1 cellular context compared by ENCODE assay signal in genomic region chr10:27241640-27242472, GRCh38.
TF ChIP-seq lines count a peak whose summit lies in the region.

No MANE protein-coding gene starts in this region.

TF ChIP-seq in K562, 482 proteins besides CTCF, POLR2A, EP300 and RAD21 (continued from another document and continues in another):
- no peak for TF ChIP-seq ARID4B (CRISPR knock-in tag; IDR thresholded peaks at IDR 0.05)
- no peak for TF ChIP-seq ZNF780A (CRISPR knock-in tag; IDR thresholded peaks at IDR 0.05)
- peak; percentile 91 for TF ChIP-seq TAF1 (IDR thresholded peaks at IDR 0.05; ENCODE audit: control insufficient read depth, extremely low read depth, insufficient read depth, low read length, severe bottlenecking)
- TF ChIP-seq TCF7 (IDR thresholded peaks at IDR 0.05; ENCODE audit: borderline replicate concordance), result 0 out of 2 replicates have a peak, but pooled peaks have one; percentile 41
- no peak for TF ChIP-seq ZNF140 (CRISPR knock-in tag; IDR thresholded peaks at IDR 0.05)
- 0 out of 2 replicates have a peak, but pooled peaks have one; percentile 58 for TF ChIP-seq TEAD2 (tag; IDR thresholded peaks at IDR 0.05)
- peak; percentile 31; the same call in 1 of the 2 replicates for TF ChIP-seq CREB1 (IDR thresholded peaks at IDR 0.05)
- peak; percentile 66 for TF ChIP-seq CREB1 (CRISPR knock-in tag; IDR thresholded peaks at IDR 0.05)
- TF ChIP-seq MLLT1 (IDR thresholded peaks at IDR 0.05), result 0 out of 4 replicates have a peak, but pooled peaks of 1 of the 2 experiments have one; percentile 20
- TF ChIP-seq ELK3 (CRISPR knock-in tag; IDR thresholded peaks at IDR 0.05), result no peak
- TF ChIP-seq ATF6 (CRISPR knock-in tag; IDR thresholded peaks at IDR 0.05), result no peak
- TF ChIP-seq POLR2G (IDR thresholded peaks at IDR 0.05; ENCODE audit: low read depth, low read length), result peak; percentile 90
- no peak for TF ChIP-seq KAT8 (IDR thresholded peaks at IDR 0.05; ENCODE audit: low read depth)
- peak in 1 of 2 experiments; percentile 54; a peak in 2 of 4 replicates for TF ChIP-seq TBL1XR1 (IDR thresholded peaks at IDR 0.05; ENCODE audit: low read length in 2 of 2)
- peak in 1 of 2 experiments; percentile 69; a peak in 1 of 4 replicates for TF ChIP-seq SRF (CRISPR knock-in tag; IDR thresholded peaks at IDR 0.05)
- TF ChIP-seq ZNF24 (IDR thresholded peaks at IDR 0.05), result peak; percentile 62
- 0 out of 2 replicates have a peak, but pooled peaks have one; percentile 24 for TF ChIP-seq KDM2B (CRISPR knock-in tag; IDR thresholded peaks at IDR 0.05)
- peak; percentile 60; the same call in 1 of the 2 replicates for TF ChIP-seq ZBTB34 (CRISPR knock-in tag; IDR thresholded peaks at IDR 0.05)
- TF ChIP-seq TSHZ1 (CRISPR knock-in tag; IDR thresholded peaks at IDR 0.05), result peak; percentile 67; the same call in 1 of the 2 replicates
- no peak for TF ChIP-seq GATAD2A (IDR thresholded peaks at IDR 0.05)
- no peak for TF ChIP-seq TRIM28 (IDR thresholded peaks at IDR 0.05)
- no peak for TF ChIP-seq JUNB (CRISPR knock-in tag; conservative IDR thresholded peaks at IDR 0.05)
- no peak for TF ChIP-seq SMARCB1 (IDR thresholded peaks at IDR 0.05; ENCODE audit: insufficient read length, low read depth)
- peak; percentile 50 for TF ChIP-seq TAF9B (IDR thresholded peaks at IDR 0.05; ENCODE audit: partially characterized antibody)
- no peak for TF ChIP-seq KLF10 (CRISPR knock-in tag; IDR thresholded peaks at IDR 0.05)
- TF ChIP-seq ZNF668 (CRISPR knock-in tag; IDR thresholded peaks at IDR 0.05), result peak; percentile 69; the same call in 1 of the 2 replicates
- peak; percentile 81 for TF ChIP-seq NCOA1 (IDR thresholded peaks at IDR 0.05; ENCODE audit: low read depth)
- peak; percentile 74 for TF ChIP-seq RB1 (IDR thresholded peaks at IDR 0.05; ENCODE audit: low read depth)
- no peak for TF ChIP-seq HOXB6 (CRISPR knock-in tag; IDR thresholded peaks at IDR 0.05; ENCODE audit: borderline replicate concordance)
- peak; percentile 78 for TF ChIP-seq PHF8 (IDR thresholded peaks at IDR 0.05; ENCODE audit: borderline replicate concordance, low read length)
- no peak for TF ChIP-seq SNIP1 (IDR thresholded peaks at IDR 0.05; ENCODE audit: low read depth)
- TF ChIP-seq ZFP1 (CRISPR knock-in tag; IDR thresholded peaks at IDR 0.05), result no peak
- TF ChIP-seq TRIM24 (IDR thresholded peaks at IDR 0.05), result peak in 1 of 2 experiments; percentile 47; a peak in 1 of 4 replicates
- TF ChIP-seq ASH1L (IDR thresholded peaks at IDR 0.05; ENCODE audit: borderline replicate concordance, low read depth, partially characterized antibody), result no peak
- TF ChIP-seq E4F1 (CRISPR knock-in tag; IDR thresholded peaks at IDR 0.05; ENCODE audit: borderline replicate concordance), result no peak
- no peak for TF ChIP-seq ESRRB (CRISPR knock-in tag; IDR thresholded peaks at IDR 0.05; ENCODE audit: borderline replicate concordance)
- peak; percentile 70 for TF ChIP-seq E2F8 (IDR thresholded peaks at IDR 0.05; ENCODE audit: low read depth, partially characterized antibody)
- TF ChIP-seq HNRNPK (IDR thresholded peaks at IDR 0.05; ENCODE audit: low read depth, low read length, poor library complexity, severe bottlenecking), result no peak
- TF ChIP-seq ZNF354B (CRISPR knock-in tag; IDR thresholded peaks at IDR 0.05), result 0 out of 2 replicates have a peak, but pooled peaks have one; percentile 24
- 0 out of 2 replicates have a peak, but pooled peaks have one; percentile 29 for TF ChIP-seq LCOR (CRISPR knock-in tag; IDR thresholded peaks at IDR 0.05)
- TF ChIP-seq ZNF696 (CRISPR knock-in tag; conservative IDR thresholded peaks at IDR 0.05), result no peak
- TF ChIP-seq ID3 (CRISPR knock-in tag; IDR thresholded peaks at IDR 0.05), result no peak
- TF ChIP-seq ID3 (tag; IDR thresholded peaks at IDR 0.05), result peak; percentile 95
- TF ChIP-seq SMARCA5 (IDR thresholded peaks at IDR 0.05), result no peak
- no peak for TF ChIP-seq FIP1L1 (IDR thresholded peaks at IDR 0.05; ENCODE audit: low read depth, low read length, poor library complexity, severe bottlenecking)
- no peak for TF ChIP-seq SRSF9 (IDR thresholded peaks at IDR 0.05; ENCODE audit: borderline replicate concordance, low read depth, low read length)
